In genomic region chr2:103638978-103639377, GRCh38 we compare ENCODE assay signal across 34 cellular contexts.
"Had no signal": no experiment of that assay in that cellular context is flagged by ENCODE, and none has a peak within 500 bp of the region (broad histone marks: within the 10 kb centered on the region; RNA-seq: fewer than 3 reads in every experiment).

No MANE protein-coding gene starts in this region.

- ATAC-seq: activated naive CD4-positive, alpha-beta T cell treated with anti-CD3 and anti-CD28 coated beads, Interleukin-2, amount 50 U/mL, for 72 hours; activated naive CD8-positive, alpha-beta T cell treated with anti-CD3 and anti-CD28 coated beads, Interleukin-2, amount 50 U/mL, for 24 hours; activated T-cell treated with anti-CD3 and anti-CD28 coated beads, Interleukin-2, amount 50 U/mL, for 4 hours; activated T-cell treated with anti-CD3 and anti-CD28 coated beads, Interleukin-2, amount 50 U/mL, for 72 hours; activated T-helper 17 cell treated with anti-CD3 and anti-CD28 coated beads, Interleukin-2, amount 50 U/mL, for 72 hours; body of pancreas had no signal

- DNase-seq: activated effector memory CD4-positive, alpha-beta T cell treated with anti-CD3 and anti-CD28 coated beads, Interleukin-2, amount 50 U/mL, for 16 hours; activated effector memory CD4-positive, alpha-beta T cell treated with Interleukin-2 at 50 U/mL for 16 hours; activated gamma-delta T cell; activated gamma-delta T cell treated with Interleukin-2 at 50 U/mL for 16 hours; activated naive CD4-positive, alpha-beta T cell; activated naive CD4-positive, alpha-beta T cell treated with anti-CD3 and anti-CD28 coated beads for 36 hours; activated naive CD4-positive, alpha-beta T cell treated with anti-CD3 and anti-CD28 coated beads, Interleukin-2, amount 10 ng/mL, durations not matched to agents 7 days and 5 days; activated naive CD4-positive, alpha-beta T cell treated with anti-CD3 and anti-CD28 coated beads, Interleukin-2, amount 50 U/mL, for 16 hours; activated naive CD4-positive, alpha-beta T cell treated with Interleukin-2 at 50 U/mL for 16 hours; activated naive CD8-positive, alpha-beta T cell treated with anti-CD3 and anti-CD28 coated beads for 36 hours; activated naive CD8-positive, alpha-beta T cell treated with anti-CD3 and anti-CD28 coated beads, Interleukin-2, amount 10 ng/mL, durations not matched to agents 7 days and 5 days; activated naive CD8-positive, alpha-beta T cell treated with anti-CD3 and anti-CD28 coated beads, Interleukin-2, amount 50 U/mL, for 24 hours; activated T-cell treated with anti-CD3 and anti-CD28 coated beads, Interleukin-2, amount 50 U/mL, for 1 hour; activated T-cell treated with anti-CD3 and anti-CD28 coated beads, Interleukin-2, amount 50 U/mL, for 24 hours; activated T-cell treated with anti-CD3 and anti-CD28 coated beads, Interleukin-2, amount 50 U/mL, for 4 hours; activated T-cell treated with anti-CD3 and anti-CD28 coated beads, Interleukin-2, amount 50 U/mL, for 48 hours; activated T-cell treated with anti-CD3 and anti-CD28 coated beads, Interleukin-2, amount 50 U/mL, for 72 hours; adrenal gland; amniotic stem cell; amygdala; anterior cingulate cortex; aorta; body of pancreas; brain microvascular endothelial cell; caudate nucleus; central memory CD4-positive, alpha-beta T cell; cerebellar nuclear complex had no signal

- H3K9me3 ChIP-seq: adrenal gland, ascending aorta, body of pancreas, breast epithelium had no signal

- H3K27ac ChIP-seq: adrenal gland, ascending aorta, body of pancreas, brain microvascular endothelial cell, breast epithelium, cardiac muscle cell had no signal

- H3K27me3 ChIP-seq: adrenal gland, ascending aorta, body of pancreas, brain microvascular endothelial cell, breast epithelium, cardiac muscle cell had no signal

- H3K4me1 ChIP-seq: adrenal gland, ascending aorta, body of pancreas, breast epithelium had no signal

- H3K4me3 ChIP-seq: adrenal gland, ascending aorta, body of pancreas, breast epithelium, cardiac muscle cell had no signal

- H3K36me3 ChIP-seq: adrenal gland, ascending aorta, brain microvascular endothelial cell, breast epithelium, cardiac muscle cell had no signal

- FAIRE-seq: astrocyte, bronchial epithelial cell had no signal
